Comparison of ENCODE assay signal across 10 cellular contexts in the genomic region with DNA sequence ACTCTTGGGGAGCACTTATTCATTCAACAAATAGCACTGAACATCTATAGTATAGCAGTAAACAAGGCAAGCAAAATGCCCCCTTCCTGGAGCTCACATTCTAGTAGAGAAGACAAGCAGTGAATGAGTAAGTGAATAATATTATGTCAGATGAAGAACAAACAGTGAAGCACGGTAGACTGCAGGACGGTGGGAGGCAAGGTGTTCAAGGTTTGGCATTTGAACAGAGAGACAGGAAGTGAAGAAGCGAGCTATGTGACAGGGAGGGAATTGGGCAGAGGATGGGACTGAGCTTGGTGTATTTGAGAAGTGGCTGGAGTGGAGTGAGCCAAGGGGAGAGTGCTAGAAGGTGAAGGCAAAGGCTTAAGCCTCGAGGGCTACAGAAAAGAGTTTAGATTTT. TPM values are rescaled to one million over a fixed set of nuclear protein-coding genes. Genes with fewer than 3 reads are reported as not detected.
A peak's percentile ranks its signal among the peaks of the same experiment; 100 is the strongest.
DNase-seq lines count a peak whose midpoint lies in the region; ATAC-seq and TF ChIP-seq lines count a peak whose summit lies in the region.
"Had no signal": no experiment of that assay in that cellular context is flagged by ENCODE, and none has a peak within 500 bp of the region (broad histone marks: within the 10 kb centered on the region; RNA-seq: fewer than 3 reads in every experiment).

No MANE protein-coding gene starts in this region.

- no peaks in the 10 kb centered on the region for H3K27me3 Mint-ChIP-seq in T-cell

- H3K27me3 ChIP-seq in GM23248 (replicated peaks; ENCODE audit: insufficient read depth) (no peaks in the 10 kb centered on the region), smooth muscle cell (ENCODE audit: low read depth) (no peaks in the 10 kb centered on the region)

- peaks cover 11% of the 10 kb centered on the region for H3K4me1 ChIP-seq in GM23248 (ENCODE audit: insufficient read depth)
- peaks cover 15% of the 10 kb centered on the region for H3K4me1 ChIP-seq in smooth muscle cell (ENCODE audit: low read depth)

- H3F3A ChIP-seq in GM23248 (ENCODE audit: insufficient read depth) (no peaks in the 10 kb centered on the region), smooth muscle cell (ENCODE audit: low read depth) (no peaks in the 10 kb centered on the region)

- TF ChIP-seq CTCF in epithelial cell of proximal tubule (conservative IDR thresholded peaks at IDR 0.05; ENCODE audit: low read depth, low read length) (no peak), smooth muscle cell (IDR thresholded peaks at IDR 0.05; ENCODE audit: borderline replicate concordance, insufficient read depth, poor library complexity, severe bottlenecking) (no peak)

- H3K36me3 Mint-ChIP-seq in T-cell = peaks cover 19% of the 10 kb centered on the region

- H3K79me2 ChIP-seq in GM23248 (ENCODE audit: insufficient read depth) = no peaks in the 10 kb centered on the region
- no peaks in the 10 kb centered on the region for H3K79me2 ChIP-seq in smooth muscle cell (ENCODE audit: low read depth)

- POLR2A ChIA-PET in T-cell (lab: Charles Lee) = interaction anchor here (0.6 to 1.2 kb wide), 4 partner anchors 11 to 502 kb away, joined by 3 to 4 read pairs (median 4); a partner anchor contains a TSS

- peak overlapping the region; percentile 58 to 98 for H3K27ac Mint-ChIP-seq in T-cell

- DNase-seq in GM23248 = no peak
- no peak for DNase-seq in T-cell
- no peak for DNase-seq in epithelial cell of proximal tubule (ENCODE audit: low read depth)
- no peak for DNase-seq in smooth muscle cell (lab: John Stamatoyannopoulos, UW; ENCODE audit: unreplicated experiment)
- DNase-seq in hepatic stellate cell (ENCODE audit: low spot score) = no peak
- DNase-seq in NCI-H146 (lab: John Stamatoyannopoulos, UW) = no peak
- DNase-seq in mucosa of gallbladder (ENCODE audit: low spot score) = no peak
- DNase-seq: foreskin melanocyte, midbrain, NCI-H187 had no signal

- H4K20me1 ChIP-seq in GM23248 (ENCODE audit: insufficient read depth) (no peaks in the 10 kb centered on the region), smooth muscle cell (ENCODE audit: low read depth) (no peaks in the 10 kb centered on the region)

- peak overlapping the region; percentile 86; the same call in 1 of the 2 replicates for H3K9ac ChIP-seq in GM23248
- no peak overlapping the region for H3K9ac ChIP-seq in smooth muscle cell (ENCODE audit: low read depth)

- no peaks in the 10 kb centered on the region for H3K9me3 Mint-ChIP-seq in T-cell

- no peak for ATAC-seq in T-cell (replicated peaks in 1 of 4)

- H2AFZ ChIP-seq in GM23248 (no peak overlapping the region), smooth muscle cell (ENCODE audit: low read depth) (no peak overlapping the region)

- no peak overlapping the region for H3K27ac ChIP-seq in GM23248
- no peak overlapping the region for H3K27ac ChIP-seq in smooth muscle cell (ENCODE audit: low read depth)

- H3K4me3 ChIP-seq in GM23248 = no peak overlapping the region
- peak overlapping the region; percentile 88 for H3K4me3 ChIP-seq in epithelial cell of proximal tubule (ENCODE audit: low read depth, low read length)
- peak overlapping the region; percentile 70 for H3K4me3 ChIP-seq in smooth muscle cell

- CTCF ChIA-PET in T-cell (lab: Charles Lee) = interaction anchor here (0.6 to 1.8 kb wide), 7 partner anchors 11 to 806 kb away, joined by 3 to 11 read pairs (median 4); no protein-coding TSS in a partner anchor

- H3K9me3 ChIP-seq in GM23248 (ENCODE audit: low read depth) = no peaks in the 10 kb centered on the region
- H3K9me3 ChIP-seq in smooth muscle cell (replicated peaks; ENCODE audit: low read depth) = no peaks in the 10 kb centered on the region

- H3K4me2 ChIP-seq in GM23248 (ENCODE audit: unreplicated experiment) (no peak overlapping the region), smooth muscle cell (peak overlapping the region; percentile 83)

- 93 to 95% methylated on average over 4 of the region's 4 CpGs for WGBS in GM23248 (ENCODE audit: low coverage in 1 of 2, low lambda C conversion rate in 2 of 2, missing lambda C conversion rate in 2 of 2), 2 experiments
- 92% methylated on average over 4 of the region's 4 CpGs for WGBS in smooth muscle cell (ENCODE audit: low lambda C conversion rate)

- H3K4me1 Mint-ChIP-seq in T-cell = peaks cover 36 to 47% (median 36%) of the 10 kb centered on the region in 3 donors

- H3K36me3 ChIP-seq in GM23248 (ENCODE audit: low read depth) (peaks cover 5% of the 10 kb centered on the region), smooth muscle cell (ENCODE audit: low read depth) (no peaks in the 10 kb centered on the region)

- no peaks in the 10 kb centered on the region for H3K9me2 ChIP-seq in GM23248 (ENCODE audit: insufficient read depth)

- H3K4me3 Mint-ChIP-seq in T-cell = peak overlapping the region; percentile 89 to 98 (median 94)

- in situ Hi-C loops in GM23248 (cut with MboI) = no loop called here

RNA-seq across cellular contexts. Expression of a gene that starts 1.4 kb away (rescaled TPM):
- total RNA-seq in GM23248 (2014; rRNA removed; shearing (Covaris generic)) = 18.2 and 29.5 TPM in 2 replicates
- 19.2 and 19.9 TPM in 2 replicates for polyA plus RNA-seq in GM23248 (2016; fragmentation: Nextera tagmentation; extraction: Ambion mirVana)
- total RNA-seq in T-cell = 10 to 100 TPM; 23.0 to 55.2 (median 48.0) TPM
- total RNA-seq in epithelial cell of proximal tubule = 20.5 and 36.6 TPM in 2 replicates
- total RNA-seq in smooth muscle cell = 25.8 and 26.4 TPM in 2 replicates
- polyA plus RNA-seq in smooth muscle cell = 55.9 and 68.6 TPM in 2 replicates
- 116 TPM for total RNA-seq in mucosa of gallbladder

RNA-seq across cellular contexts. Expression of a gene that starts 17.2 kb away (rescaled TPM):
- total RNA-seq in GM23248 (2014; rRNA removed; shearing (Covaris generic)) = 2.9 and 7.5 TPM in 2 replicates
- polyA plus RNA-seq in GM23248 (2016; fragmentation: Nextera tagmentation; extraction: Ambion mirVana) (4.3 and 4.5 TPM in 2 replicates), smooth muscle cell (2.4 and 4.2 TPM in 2 replicates)
- total RNA-seq in T-cell (10 to 100 TPM in 2 of 5 donors, 1 to 10 TPM in 3; 6.6 to 10.5 (median 9.2) TPM), epithelial cell of proximal tubule (1.3 and 2.4 TPM in 2 replicates), smooth muscle cell (0.85 and 1.3 TPM in 2 replicates), mucosa of gallbladder (6.1 TPM)

RNA-seq across cellular contexts. Expression of a gene that starts 18.1 kb away (rescaled TPM):
- 41.8 and 49.4 TPM in 2 replicates for total RNA-seq in GM23248 (2014; rRNA removed; shearing (Covaris generic))
- polyA plus RNA-seq in GM23248 (2016; fragmentation: Nextera tagmentation; extraction: Ambion mirVana) (20.5 and 25.3 TPM in 2 replicates), smooth muscle cell (36.7 and 41.3 TPM in 2 replicates)
- total RNA-seq in T-cell (1 to 10 TPM in 2 of 5 donors, under 1 TPM in 3; 0.54 to 1.2 (median 0.80) TPM), epithelial cell of proximal tubule (33.2 and 35.3 TPM in 2 replicates), smooth muscle cell (27.0 and 37.3 TPM in 2 replicates), mucosa of gallbladder (33.3 TPM)

RNA-seq across cellular contexts. Expression of a gene that starts 32.3 kb away (rescaled TPM):
- 0.51 and 5.5 TPM in 2 replicates for total RNA-seq in GM23248 (2014; rRNA removed; shearing (Covaris generic))
- polyA plus RNA-seq in GM23248 (2016; fragmentation: Nextera tagmentation; extraction: Ambion mirVana) = 0.24 and 0.27 TPM in 2 replicates
- total RNA-seq in T-cell = 1 to 10 TPM in 4 of 5 donors, under 1 TPM in 1; 0.68 to 5.1 (median 1.9) TPM
- 4.1 and 4.8 TPM in 2 replicates for total RNA-seq in epithelial cell of proximal tubule
- total RNA-seq in smooth muscle cell = 2.6 and 4.9 TPM in 2 replicates
- polyA plus RNA-seq in smooth muscle cell = 0.32 and 3.4 TPM in 2 replicates
- total RNA-seq in mucosa of gallbladder = 91.5 TPM

RNA-seq across cellular contexts. Expression of a gene that starts 44.6 kb away (rescaled TPM):
- total RNA-seq in GM23248 (2014; rRNA removed; shearing (Covaris generic)) = 32.9 and 35.7 TPM in 2 replicates
- polyA plus RNA-seq in GM23248 (2016; fragmentation: Nextera tagmentation; extraction: Ambion mirVana) (45.3 and 46.8 TPM in 2 replicates), smooth muscle cell (37.3 and 49.8 TPM in 2 replicates)
- total RNA-seq in T-cell (10 to 100 TPM; 16.9 to 28.6 (median 23.7) TPM), epithelial cell of proximal tubule (27.8 and 39.1 TPM in 2 replicates), smooth muscle cell (32.3 and 36.8 TPM in 2 replicates), mucosa of gallbladder (30.7 TPM)

Comparison
In these comparisons a context has a peak if more than half of its experiments do, and no peak if none do; other contexts are left out.
1. RNA of a gene that starts 18.1 kb away (total RNA-seq): 41.8 to 49.4 TPM in GM23248, 27.0 to 37.3 TPM in smooth muscle cell, 33.2 to 35.3 TPM in epithelial cell of proximal tubule and 33.3 TPM in mucosa of gallbladder (single experiment); 0.54 to 1.2 TPM in T-cell; every median in the first group is over 10 times any median in the second.